ENCODE assay signal across 22 cellular contexts in the genomic region with DNA sequence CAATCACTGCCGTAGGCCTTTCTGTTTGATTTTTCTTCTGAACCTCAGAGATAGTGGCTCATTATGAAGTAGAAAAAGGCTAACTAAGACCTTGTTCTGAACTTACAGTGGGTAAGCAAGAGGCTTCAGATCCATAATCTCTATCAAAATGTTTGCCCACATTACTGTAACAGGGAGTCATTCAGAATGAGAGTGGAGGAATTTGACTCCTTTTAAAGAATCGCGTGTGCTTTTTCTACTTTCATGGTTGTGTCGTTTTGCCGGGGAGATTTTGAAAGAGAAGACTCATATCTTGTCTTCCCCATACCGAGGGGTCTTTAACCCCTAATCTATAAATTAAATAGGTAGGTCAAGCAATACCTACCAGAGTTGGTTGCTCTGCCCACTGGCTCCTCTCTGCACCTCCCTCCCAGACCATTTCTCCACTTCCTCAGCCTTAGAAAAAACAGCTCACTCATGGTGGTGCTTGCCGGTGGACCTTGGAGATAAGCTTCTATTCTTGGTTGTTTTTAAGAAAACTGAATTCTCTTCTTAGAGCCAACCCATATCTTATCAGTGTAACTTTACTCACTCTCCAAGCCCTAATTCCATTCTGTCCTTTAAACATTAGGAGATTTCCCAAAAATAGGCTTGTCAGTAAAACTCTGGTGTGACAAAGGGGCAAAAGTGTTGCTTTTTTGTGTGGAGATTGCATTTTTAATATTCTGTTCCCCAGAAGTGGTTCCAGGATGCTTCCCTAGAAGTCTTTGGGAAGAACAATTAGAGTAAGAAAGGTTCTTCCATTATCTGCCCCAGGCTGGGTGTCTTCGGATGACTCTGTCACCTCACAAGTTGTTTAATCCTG. TPM values are rescaled to one million over a fixed set of nuclear protein-coding genes. Genes with fewer than 3 reads are reported as not detected.
DNase-seq lines count a peak whose midpoint lies in the region; ATAC-seq, FAIRE-seq and TF ChIP-seq lines count a peak whose summit lies in the region.
"Had no signal": no experiment of that assay in that cellular context is flagged by ENCODE, and none has a peak within 500 bp of the region (broad histone marks: within the 10 kb centered on the region; RNA-seq: fewer than 3 reads in every experiment).

No MANE protein-coding gene starts in this region.

- H3K9me3 Mint-ChIP-seq in Calu3 (ENCODE audit: low read depth, unreplicated experiment) (no peaks in the 10 kb centered on the region), astrocyte (ENCODE audit: unreplicated experiment) (no peaks in the 10 kb centered on the region), mesothelial cell of epicardium (peaks cover 4% of the 10 kb centered on the region)
- H3K9me3 Mint-ChIP-seq: activated T-cell treated with anti-CD3 and anti-CD28 coated beads, Interleukin-2, amount 50 U/mL, for 24 hours; immature natural killer cell; naive B cell; T-helper 1 cell treated with Interleukin-12 subunit alpha and Interleukin-12 subunit beta and Interleukin-4 antibody, amounts not matched to agents 30 μg/mL and 1 μg/mL, for 36 hours had no signal

- H4K20me1 ChIP-seq in astrocyte (ENCODE audit: insufficient read depth, low read length) (peaks cover 74% of the 10 kb centered on the region), GM23248 (ENCODE audit: insufficient read depth) (peaks cover 2% of the 10 kb centered on the region; the same call in 1 of the 2 replicates)

- WGBS in GM23248 (ENCODE audit: low coverage in 1 of 2, low lambda C conversion rate in 2 of 2, missing lambda C conversion rate in 2 of 2), 2 experiments, result 97% methylated on average over 8 of the region's 8 CpGs

- DNase-seq in Calu3 (no peak), OCI-M1 (lab: John Stamatoyannopoulos, UW) (peak; percentile 96), astrocyte (ENCODE audit: low read depth) (no peak), mesothelial cell of epicardium (ENCODE audit: low spot score in 2 of 2, unreplicated experiment in 2 of 2) (no peak), GM23248 (no peak), omental fat pad (ENCODE audit: low spot score) (no peak)
- DNase-seq: activated CD4-positive, alpha-beta T cell treated with anti-CD3 and anti-CD28 coated beads for 48 hours; activated naive CD4-positive, alpha-beta T cell; activated T-cell treated with anti-CD3 and anti-CD28 coated beads, Interleukin-2, amount 50 U/mL, for 24 hours; adrenal gland; DMS53; immature natural killer cell; Karpas-422; naive B cell; NCI-H446; nucleus accumbens; stimulated activated CD4-positive, alpha-beta T cell treated with anti-CD3 and anti-CD28 coated beads, Interleukin-15, amount 100 ng/mL, for 24 hours; stimulated activated naive CD4-positive, alpha-beta T cell treated with Interleukin-2 at 50 U/mL for 16 hours had no signal

- H2AFZ ChIP-seq in astrocyte (ENCODE audit: low read depth, low read length) (no peak overlapping the region), GM23248 (no peak overlapping the region)

- FAIRE-seq in astrocyte (lab: Jason Lieb, UNC), result no peak

- no peak overlapping the region for H3K27ac ChIP-seq in astrocyte (ENCODE audit: low read depth, low read length)
- no peak overlapping the region for H3K27ac ChIP-seq in GM23248
- H3K27ac ChIP-seq: adrenal gland, VCaP had no signal

- ATAC-seq in GM21390 (IDR thresholded peaks at IDR 0.05; ENCODE audit: unreplicated experiment) (no peak), omental fat pad (ENCODE audit: low FRiP score) (no peak)

- H3K9me3 ChIP-seq in astrocyte (ENCODE audit: insufficient read depth, low read depth, low read length), result no peaks in the 10 kb centered on the region
- H3K9me3 ChIP-seq in GM23248 (ENCODE audit: low read depth), result no peaks in the 10 kb centered on the region
- H3K9me3 ChIP-seq: adrenal gland had no signal

- H3K36me3 Mint-ChIP-seq in Calu3 (ENCODE audit: insufficient read depth, unreplicated experiment) (peaks cover 26% of the 10 kb centered on the region), astrocyte (ENCODE audit: low read depth, unreplicated experiment) (peaks cover 14% of the 10 kb centered on the region), mesothelial cell of epicardium (peaks cover 19% of the 10 kb centered on the region)

- H3K9me2 ChIP-seq in GM23248 (ENCODE audit: insufficient read depth), result no peaks in the 10 kb centered on the region

- H3K4me1 Mint-ChIP-seq in Calu3 (ENCODE audit: low read depth, unreplicated experiment) (peaks cover 37% of the 10 kb centered on the region), astrocyte (ENCODE audit: low read depth, unreplicated experiment) (peaks cover 10% of the 10 kb centered on the region), mesothelial cell of epicardium (peaks cover 50% of the 10 kb centered on the region)

- no peaks in the 10 kb centered on the region for H3K27me3 ChIP-seq in astrocyte (ENCODE audit: insufficient read depth, low read length)
- H3K27me3 ChIP-seq in GM23248 (replicated peaks; ENCODE audit: insufficient read depth), result no peaks in the 10 kb centered on the region
- H3K27me3 ChIP-seq: adrenal gland had no signal

- H3K4me1 ChIP-seq in astrocyte (ENCODE audit: insufficient read depth, low read length), result peaks cover 9% of the 10 kb centered on the region
- H3K4me1 ChIP-seq in GM23248 (ENCODE audit: insufficient read depth), result peaks cover 14% of the 10 kb centered on the region

- TF ChIP-seq CTCF in Calu3 (IDR thresholded peaks at IDR 0.05; ENCODE audit: unreplicated experiment) (no peak), astrocyte (IDR thresholded peaks at IDR 0.05; ENCODE audit: insufficient read depth, low read depth, low read length) (no peak), mesothelial cell of epicardium (IDR thresholded peaks at IDR 0.05; ENCODE audit: unreplicated experiment) (no peak), omental fat pad (IDR thresholded peaks at IDR 0.05) (no peak)

- intact Hi-C loops in Calu3 (cut with micrococcal nuclease; ENCODE audit: unreplicated experiment), result no loop called here

- CTCF ChIA-PET in Calu3 (lab: Charles Lee), result no interaction called here

- H3F3A ChIP-seq in GM23248 (ENCODE audit: insufficient read depth), result peaks cover 18% of the 10 kb centered on the region; the same call in 1 of the 2 replicates

- H3K79me2 ChIP-seq in astrocyte (ENCODE audit: insufficient read depth, low read length), result peaks cover 83% of the 10 kb centered on the region
- H3K79me2 ChIP-seq in GM23248 (ENCODE audit: insufficient read depth), result peaks cover 100% of the 10 kb centered on the region

- BruUV-seq in Calu3 (replicated peaks; lab: Mats Ljungman, UMichigan), result no TSS peak

- H3K27ac Mint-ChIP-seq in Calu3 (ENCODE audit: unreplicated experiment) (peak overlapping the region; percentile 45), astrocyte (ENCODE audit: unreplicated experiment) (peak overlapping the region; percentile 62), mesothelial cell of epicardium (peak overlapping the region; percentile 83)
- H3K27ac Mint-ChIP-seq: B cell; T-helper 1 cell treated with Interleukin-12 subunit alpha and Interleukin-12 subunit beta and Interleukin-4 antibody, amounts not matched to agents 30 μg/mL and 1 μg/mL, for 36 hours had no signal

- H3K4me3 Mint-ChIP-seq in Calu3 (ENCODE audit: low read depth, unreplicated experiment) (no peak overlapping the region), astrocyte (ENCODE audit: unreplicated experiment) (no peak overlapping the region), mesothelial cell of epicardium (peak overlapping the region; percentile 2)
- H3K4me3 Mint-ChIP-seq: activated T-cell treated with anti-CD3 and anti-CD28 coated beads, Interleukin-2, amount 50 U/mL, for 24 hours; B cell; immature natural killer cell; naive B cell; T-helper 1 cell treated with Interleukin-12 subunit alpha and Interleukin-12 subunit beta and Interleukin-4 antibody, amounts not matched to agents 30 μg/mL and 1 μg/mL, for 36 hours had no signal

- H3K36me3 ChIP-seq in astrocyte (ENCODE audit: insufficient read depth, low read length) (no peaks in the 10 kb centered on the region), GM23248 (ENCODE audit: low read depth) (no peaks in the 10 kb centered on the region; the same call in 1 of the 2 replicates)
- H3K36me3 ChIP-seq: adrenal gland had no signal

- H3K4me3 ChIP-seq in astrocyte (ENCODE audit: insufficient read depth, low read depth, low read length) (no peak overlapping the region), GM23248 (no peak overlapping the region)
- H3K4me3 ChIP-seq: adrenal gland had no signal

- H3K27me3 Mint-ChIP-seq in Calu3 (ENCODE audit: unreplicated experiment) (no peaks in the 10 kb centered on the region), astrocyte (ENCODE audit: low read depth, unreplicated experiment) (no peaks in the 10 kb centered on the region), mesothelial cell of epicardium (ENCODE audit: low read depth) (no peaks in the 10 kb centered on the region)
- H3K27me3 Mint-ChIP-seq: activated T-cell treated with anti-CD3 and anti-CD28 coated beads, Interleukin-2, amount 50 U/mL, for 24 hours; B cell; naive B cell had no signal

- H3K4me2 ChIP-seq in astrocyte (ENCODE audit: low read length) (no peak overlapping the region), GM23248 (ENCODE audit: unreplicated experiment) (no peak overlapping the region)

- H3K9ac ChIP-seq in astrocyte (ENCODE audit: low read length) (no peak overlapping the region), GM23248 (no peak overlapping the region)

- in situ Hi-C loops in GM23248 (cut with MboI), result no loop called here

RNA-seq across cellular contexts. Expression of gene E2F3, which starts 56.6 kb away (rescaled TPM):
- total RNA-seq in Calu3 (2022), result 69.1 and 69.8 TPM in 2 replicates
- total RNA-seq in astrocyte, result 24.8 and 27.4 TPM in 2 replicates
- 24.2 to 24.7 TPM (median 24.4 TPM) in 3 replicates for total RNA-seq in mesothelial cell of epicardium
- total RNA-seq in GM23248 (2014; rRNA removed; shearing (Covaris generic)), result 4.1 and 4.8 TPM in 2 replicates
- polyA plus RNA-seq in GM23248 (2016; fragmentation: Nextera tagmentation; extraction: Ambion mirVana), result 6.1 and 7.0 TPM in 2 replicates
- 10 to 100 TPM in 1 of 4 donors, 1 to 10 TPM in 3; 5.8 to 10.7 (median 9.1) TPM for total RNA-seq in omental fat pad
